ENCODE assay signal across 10 cellular contexts in genomic region chr6:167733740-167734661, GRCh38.
DNase-seq lines count a peak whose midpoint lies in the region; ATAC-seq and TF ChIP-seq lines count a peak whose summit lies in the region.
"Had no signal": no experiment of that assay in that cellular context is flagged by ENCODE, and none has a peak within 500 bp of the region (broad histone marks: within the 10 kb centered on the region; RNA-seq: fewer than 3 reads in every experiment).

No MANE protein-coding gene starts in this region.

- TF ChIP-seq CTCF in OCI-LY7 (conservative IDR thresholded peaks at IDR 0.05; ENCODE audit: low read length) (no peak), parathyroid adenoma (IDR thresholded peaks at IDR 0.05) (no peak)

- H3K4me3 ChIP-seq in OCI-LY7 (ENCODE audit: low read depth, low read length, poor library complexity, severe bottlenecking) (no peak overlapping the region), parathyroid adenoma (ENCODE audit: low read depth, low read length) (no peak overlapping the region)

- no TSS peak for BruUV-seq in OCI-LY7 (replicated peaks; lab: Mats Ljungman, UMichigan)

- CTCF ChIA-PET in OCI-LY7 (lab: Charles Lee; ENCODE audit: unreplicated experiment) = no interaction called here

- POLR2A ChIA-PET in OCI-LY7 (lab: Charles Lee) = interaction anchor here (0.6 kb wide), 1 partner anchor 1392 kb away, joined by 3 read pairs; no protein-coding TSS in a partner anchor

- peaks cover 2% of the 10 kb centered on the region for H3K9me3 Mint-ChIP-seq in activated T-cell treated with anti-CD3 and anti-CD28 coated beads, Interleukin-2, amount 50 U/mL, for 24 hours

- H3K27me3 Mint-ChIP-seq in activated T-cell treated with anti-CD3 and anti-CD28 coated beads, Interleukin-2, amount 50 U/mL, for 24 hours = peaks cover 11% of the 10 kb centered on the region

- DNase-seq in Daoy (ENCODE audit: low read depth) (peak; percentile 4), OCI-LY7 (ENCODE audit: low spot score) (peak; percentile 24), foreskin melanocyte (peak; percentile 91)
- no peak for DNase-seq in activated T-cell treated with anti-CD3 and anti-CD28 coated beads, Interleukin-2, amount 50 U/mL, for 24 hours
- no peak for DNase-seq in activated CD4-positive, CD25-positive, alpha-beta regulatory T cell (lab: John Stamatoyannopoulos, UW)
- DNase-seq: activated effector memory CD4-positive, alpha-beta T cell treated with Interleukin-2 at 50 U/mL for 16 hours had no signal

- H3K36me3 ChIP-seq in OCI-LY7 (ENCODE audit: insufficient read depth, low read length) (no peaks in the 10 kb centered on the region), parathyroid adenoma (ENCODE audit: control insufficient read depth, insufficient read depth, low read length) (no peaks in the 10 kb centered on the region)

- no peak for TF ChIP-seq POLR2A in GM18505 (IDR thresholded peaks at IDR 0.05; ENCODE audit: borderline replicate concordance, extremely low read depth, insufficient read depth, insufficient read length)

- no peak overlapping the region for H3K9ac ChIP-seq in parathyroid adenoma

- intact Hi-C loops in OCI-LY7 (cut with micrococcal nuclease; ENCODE audit: unreplicated experiment) = no loop called here

- H3K36me3 Mint-ChIP-seq in activated T-cell treated with anti-CD3 and anti-CD28 coated beads, Interleukin-2, amount 50 U/mL, for 24 hours (ENCODE audit: low read depth) = no peaks in the 10 kb centered on the region

- H3K4me2 ChIP-seq in OCI-LY7 (ENCODE audit: low read length) (no peak overlapping the region), parathyroid adenoma (ENCODE audit: low read length) (no peak overlapping the region)

- H3K79me2 ChIP-seq in OCI-LY7 (ENCODE audit: insufficient read depth, low read depth, low read length) (no peaks in the 10 kb centered on the region), parathyroid adenoma (no peaks in the 10 kb centered on the region)

- no peaks in the 10 kb centered on the region for H3K27me3 ChIP-seq in parathyroid adenoma (ENCODE audit: control insufficient read depth, insufficient read depth, low read length)

- H2AFZ ChIP-seq in OCI-LY7 (ENCODE audit: low read length) (no peak overlapping the region), parathyroid adenoma (no peak overlapping the region)

- no peak overlapping the region for H3K4me3 Mint-ChIP-seq in activated T-cell treated with anti-CD3 and anti-CD28 coated beads, Interleukin-2, amount 50 U/mL, for 24 hours

- no peaks in the 10 kb centered on the region for H3K9me2 ChIP-seq in OCI-LY7 (ENCODE audit: insufficient read depth, low read length)

- H4K20me1 ChIP-seq in OCI-LY7 (ENCODE audit: insufficient read depth, low read length) = no peaks in the 10 kb centered on the region

- H3K27ac ChIP-seq in OCI-LY7 (ENCODE audit: low read depth, low read length, poor library complexity, severe bottlenecking) (no peak overlapping the region), parathyroid adenoma (peak overlapping the region; percentile 4)
- H3K27ac ChIP-seq: C4-2B had no signal

- H3K4me1 ChIP-seq in OCI-LY7 (ENCODE audit: insufficient read depth, low read length, poor library complexity, severe bottlenecking) (no peaks in the 10 kb centered on the region), parathyroid adenoma (no peaks in the 10 kb centered on the region)

- no peak overlapping the region for H3K27ac Mint-ChIP-seq in activated T-cell treated with anti-CD3 and anti-CD28 coated beads, Interleukin-2, amount 50 U/mL, for 24 hours

- H3K4me1 Mint-ChIP-seq in activated T-cell treated with anti-CD3 and anti-CD28 coated beads, Interleukin-2, amount 50 U/mL, for 24 hours (ENCODE audit: low read depth) = no peaks in the 10 kb centered on the region

- no peak for ATAC-seq in GM18505 (IDR thresholded peaks at IDR 0.05; ENCODE audit: unreplicated experiment)
- no peak for ATAC-seq in GM21528 (IDR thresholded peaks at IDR 0.05; ENCODE audit: low FRiP score, unreplicated experiment)

- no peaks in the 10 kb centered on the region for H3K9me3 ChIP-seq in OCI-LY7 (ENCODE audit: low read length)
- H3K9me3 ChIP-seq in parathyroid adenoma (ENCODE audit: control insufficient read depth, low read length) = no peaks in the 10 kb centered on the region

Comparison
In these comparisons a context has a peak if more than half of its experiments do, and no peak if none do; other contexts are left out.
1. DNase-seq: peak in Daoy (single experiment), OCI-LY7 (single experiment) and foreskin melanocyte (single experiment); none in activated T-cell treated with anti-CD3 and anti-CD28 coated beads, Interleukin-2, amount 50 U/mL, for 24 hours (single experiment) and activated CD4-positive, CD25-positive, alpha-beta regulatory T cell (0 of 4).